Comparison of ENCODE assay signal across 27 cellular contexts in the genomic region with DNA sequence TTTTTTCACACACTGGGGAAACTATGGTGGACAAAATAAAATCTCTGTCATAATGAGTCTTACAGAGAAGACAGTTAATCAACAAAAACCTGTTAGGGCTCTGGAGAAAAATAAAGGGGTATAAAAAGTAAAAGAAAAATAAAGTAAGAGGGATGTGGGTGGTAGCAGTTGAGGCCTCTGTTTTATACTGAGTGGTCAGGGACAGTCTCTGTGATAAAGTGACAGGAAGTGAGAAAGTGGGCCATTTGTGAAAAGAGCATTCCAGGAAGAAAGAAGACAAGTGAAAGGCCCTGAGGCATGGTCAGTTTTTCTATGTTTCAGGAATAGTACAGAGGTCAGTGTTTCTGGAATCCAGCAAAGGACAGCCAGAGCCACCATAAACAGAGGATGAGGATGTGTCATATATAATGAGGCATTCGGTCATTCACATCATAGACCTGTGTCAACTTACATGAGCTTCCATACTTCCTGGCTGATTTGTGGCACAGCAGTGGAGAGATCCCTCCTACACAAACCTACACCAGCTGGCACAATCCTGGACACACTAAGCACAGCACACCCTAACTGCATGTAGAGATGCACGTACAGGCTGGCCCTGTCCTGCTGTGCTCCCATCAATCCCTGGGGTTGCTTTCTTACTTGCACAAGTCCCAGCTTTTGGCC.
DNase-seq lines count a peak whose midpoint lies in the region; ATAC-seq, FAIRE-seq and TF ChIP-seq lines count a peak whose summit lies in the region.
"Had no signal": no experiment of that assay in that cellular context is flagged by ENCODE, and none has a peak within 500 bp of the region (broad histone marks: within the 10 kb centered on the region; RNA-seq: fewer than 3 reads in every experiment).

No MANE protein-coding gene starts in this region.

- WGBS in HepG2 (ENCODE audit: low lambda C conversion rate), result 100% methylated on average over 1 of the region's 2 CpGs
- no CpG with 5 or more reads among the region's 2 CpGs for WGBS in right lobe of liver (ENCODE audit: insufficient coverage, low coverage, low lambda C conversion rate, missing lambda C conversion rate)
- WGBS in smooth muscle cell (ENCODE audit: low lambda C conversion rate), result 79% methylated on average over 2 of the region's 2 CpGs

- POLR2A ChIA-PET in HepG2 (lab: Yijun Ruan, JAX), result no interaction called here

- H3F3A ChIP-seq in smooth muscle cell (ENCODE audit: low read depth), result no peaks in the 10 kb centered on the region

- TF ChIP-seq EP300 in HepG2 (IDR thresholded peaks at IDR 0.05; ENCODE audit: low read depth in 2 of 2, low read length in 2 of 2), result no peak
- TF ChIP-seq EP300 in HepG2 (CRISPR knock-in tag; IDR thresholded peaks at IDR 0.05; ENCODE audit: borderline replicate concordance), result no peak

- CTCF ChIA-PET in HepG2 (lab: Yijun Ruan, JAX; ENCODE audit: low intra/inter-chr PET ratio, low total read pairs), result no interaction called here

- H3K4me3 Mint-ChIP-seq in chondrocyte (ENCODE audit: unreplicated experiment) (no peak overlapping the region), natural killer cell (no peak overlapping the region), type B pancreatic cell (no peak overlapping the region)
- H3K4me3 Mint-ChIP-seq: activated CD4-positive, alpha-beta T cell treated with anti-CD3 and anti-CD28 coated beads, Interleukin-2, amount 10 ng/mL, durations not matched to agents 24 days and 14 days; activated T-helper 1 cell treated with anti-CD3 and anti-CD28 coated beads, Interleukin-12 subunit alpha, Interleukin-12 subunit beta, Interleukin-2, Interleukin-4 antibody, amounts not matched to agents 30 ng/mL and 10 ng/mL and 1 ng/mL, durations not matched to agents 14 hours and 24 hours and 36 hours; B cell; central memory CD8-positive, alpha-beta T cell; naive thymus-derived CD4-positive, alpha-beta T cell had no signal

- intact Hi-C loops in HepG2 (cut with micrococcal nuclease; ENCODE audit: unreplicated experiment), result no loop called here
- intact Hi-C loops in right lobe of liver (cut with DNase I), result no loop called here
- intact Hi-C loops in natural killer cell (cut with micrococcal nuclease), result no loop called here

- H3K27me3 ChIP-seq in HepG2 (ENCODE audit: control insufficient read depth in 1 of 2, insufficient read depth in 2 of 2, low read length in 2 of 2) (no peaks in the 10 kb centered on the region), right lobe of liver (no peaks in the 10 kb centered on the region), smooth muscle cell (ENCODE audit: low read depth) (no peaks in the 10 kb centered on the region)

- no peak overlapping the region for H3K27ac ChIP-seq in HepG2 (ENCODE audit: extremely low read length, insufficient read depth, low read length)
- no peak overlapping the region for H3K27ac ChIP-seq in right lobe of liver
- no peak overlapping the region for H3K27ac ChIP-seq in smooth muscle cell (ENCODE audit: low read depth)
- H3K27ac ChIP-seq: epithelial cell of prostate, WERI-Rb-1 had no signal

- no peak for TF ChIP-seq CTCF in HepG2 (CRISPR knock-in tag; IDR thresholded peaks at IDR 0.05)
- no peak for TF ChIP-seq CTCF in right lobe of liver (IDR thresholded peaks at IDR 0.05)
- no peak for TF ChIP-seq CTCF in chondrocyte (IDR thresholded peaks at IDR 0.05)
- TF ChIP-seq CTCF in natural killer cell (IDR thresholded peaks at IDR 0.05), result no peak
- TF ChIP-seq CTCF in type B pancreatic cell (conservative IDR thresholded peaks at IDR 0.05), result no peak
- TF ChIP-seq CTCF in smooth muscle cell (IDR thresholded peaks at IDR 0.05; ENCODE audit: borderline replicate concordance, insufficient read depth, poor library complexity, severe bottlenecking), result no peak

- H3K4me1 Mint-ChIP-seq in chondrocyte (ENCODE audit: low read depth), result peaks cover 55% of the 10 kb centered on the region
- H3K4me1 Mint-ChIP-seq in natural killer cell, result peaks cover 14% of the 10 kb centered on the region in 2 donors
- H3K4me1 Mint-ChIP-seq in type B pancreatic cell (ENCODE audit: unreplicated experiment), result peaks cover 41% of the 10 kb centered on the region
- H3K4me1 Mint-ChIP-seq: B cell; central memory CD8-positive, alpha-beta T cell had no signal

- DNase-seq in HepG2 (ENCODE audit: low spot score), result peak; percentile 23
- DNase-seq in right lobe of liver, result no peak
- DNase-seq in chondrocyte (ENCODE audit: low spot score), result no peak
- no peak for DNase-seq in natural killer cell
- DNase-seq in type B pancreatic cell (ENCODE audit: extremely low spot score, unreplicated experiment), result no peak
- DNase-seq in smooth muscle cell (lab: John Stamatoyannopoulos, UW; ENCODE audit: unreplicated experiment), result no peak
- no peak for DNase-seq in Kasumi-1 (lab: John Stamatoyannopoulos, UW)
- DNase-seq: activated CD4-positive, alpha-beta T cell treated with anti-CD3 and anti-CD28 coated beads, Interleukin-2, amount 10 ng/mL, durations not matched to agents 24 days and 14 days; DND-41; HCEC 1CT; Karpas-422; left cardiac atrium; naive thymus-derived CD4-positive, alpha-beta T cell; NCI-H1048; NCI-H187; NCI-H526; right cardiac atrium; substantia nigra; WERI-Rb-1 had no signal

- H3K4me1 ChIP-seq in HepG2 (ENCODE audit: insufficient read depth, low read length) (peaks cover 86% of the 10 kb centered on the region), right lobe of liver (peaks cover 0 to 23% (median 0%) of the 10 kb centered on the region in 4 donors), smooth muscle cell (ENCODE audit: low read depth) (peaks cover 26% of the 10 kb centered on the region)

- TF ChIP-seq POLR2A in HepG2 (IDR thresholded peaks at IDR 0.05; ENCODE audit: insufficient read depth in 1 of 2, low read depth in 2 of 2, low read length in 2 of 2), result no peak
- TF ChIP-seq POLR2A in right lobe of liver (IDR thresholded peaks at IDR 0.05), result no peak

- in situ Hi-C loops in HepG2 (cut with HindIII; ENCODE audit: extremely low pct_ligation_motif_present, low pct_unique_long_range_greater_than_20kb), result no loop called here

- H3K79me2 ChIP-seq in HepG2 (ENCODE audit: insufficient read depth, low read length), result no peaks in the 10 kb centered on the region
- H3K79me2 ChIP-seq in smooth muscle cell (ENCODE audit: low read depth), result no peaks in the 10 kb centered on the region

- H3K9ac ChIP-seq in HepG2 (ENCODE audit: insufficient read depth, low read depth, low read length), result no peak overlapping the region
- no peak overlapping the region for H3K9ac ChIP-seq in smooth muscle cell (ENCODE audit: low read depth)

- H3K9me3 ChIP-seq in HepG2 (ENCODE audit: low read length) (no peaks in the 10 kb centered on the region), right lobe of liver (no peaks in the 10 kb centered on the region), smooth muscle cell (replicated peaks; ENCODE audit: low read depth) (no peaks in the 10 kb centered on the region)

- H3K27me3 Mint-ChIP-seq in chondrocyte (ENCODE audit: low read depth) (no peaks in the 10 kb centered on the region), natural killer cell (ENCODE audit: low read depth in 2 of 2) (no peaks in the 10 kb centered on the region), type B pancreatic cell (no peaks in the 10 kb centered on the region)
- H3K27me3 Mint-ChIP-seq: activated CD4-positive, alpha-beta T cell treated with anti-CD3 and anti-CD28 coated beads, Interleukin-2, amount 10 ng/mL, durations not matched to agents 24 days and 14 days; naive thymus-derived CD4-positive, alpha-beta T cell had no signal

- H2AFZ ChIP-seq in HepG2 (ENCODE audit: low read length), result no peak overlapping the region
- H2AFZ ChIP-seq in smooth muscle cell (ENCODE audit: low read depth), result no peak overlapping the region

- H3K27ac Mint-ChIP-seq in chondrocyte (ENCODE audit: unreplicated experiment) (peak overlapping the region; percentile 1), natural killer cell (peak overlapping the region in 1 of 2 donors; percentile 47), type B pancreatic cell (peak overlapping the region; percentile 15)
- H3K27ac Mint-ChIP-seq: activated CD4-positive, alpha-beta T cell treated with anti-CD3 and anti-CD28 coated beads, Interleukin-2, amount 10 ng/mL, durations not matched to agents 24 days and 14 days; activated naive CD4-positive, alpha-beta T cell treated with anti-CD3 and anti-CD28 coated beads, Interleukin-2, amount 50 U/mL, for 72 hours; activated T-helper 1 cell treated with anti-CD3 and anti-CD28 coated beads, Interleukin-12 subunit alpha, Interleukin-12 subunit beta, Interleukin-2, Interleukin-4 antibody, amounts not matched to agents 30 ng/mL and 10 ng/mL and 1 ng/mL, durations not matched to agents 14 hours and 24 hours and 36 hours; B cell had no signal

- no peak for FAIRE-seq in HepG2 (lab: Jason Lieb, UNC)
- FAIRE-seq: GM12892, RCC 7860 had no signal

- H3K9me3 Mint-ChIP-seq in chondrocyte (ENCODE audit: low read depth), result no peaks in the 10 kb centered on the region
- H3K9me3 Mint-ChIP-seq in natural killer cell, result no peaks in the 10 kb centered on the region
- no peaks in the 10 kb centered on the region for H3K9me3 Mint-ChIP-seq in type B pancreatic cell
- H3K9me3 Mint-ChIP-seq: activated CD4-positive, alpha-beta T cell treated with anti-CD3 and anti-CD28 coated beads, Interleukin-2, amount 10 ng/mL, durations not matched to agents 24 days and 14 days; activated naive CD4-positive, alpha-beta T cell treated with anti-CD3 and anti-CD28 coated beads, Interleukin-2, amount 50 U/mL, for 72 hours; activated T-helper 1 cell treated with anti-CD3 and anti-CD28 coated beads, Interleukin-12 subunit alpha, Interleukin-12 subunit beta, Interleukin-2, Interleukin-4 antibody, amounts not matched to agents 30 ng/mL and 10 ng/mL and 1 ng/mL, durations not matched to agents 14 hours and 24 hours and 36 hours; central memory CD8-positive, alpha-beta T cell; naive thymus-derived CD4-positive, alpha-beta T cell had no signal

- no peak for TF ChIP-seq RAD21 in HepG2 (CRISPR knock-in tag; IDR thresholded peaks at IDR 0.05)

- no TSS peak for BruUV-seq in HepG2 (replicated peaks; lab: Mats Ljungman, UMichigan)

- H3K36me3 ChIP-seq in HepG2 (replicated peaks in 1 of 2; ENCODE audit: control insufficient read depth in 1 of 2, insufficient read depth in 2 of 2, low read length in 2 of 2) (peaks cover 3 to 13% of the 10 kb centered on the region in 2 experiments; a peak in 3 of 5 replicates), right lobe of liver (no peaks in the 10 kb centered on the region), smooth muscle cell (ENCODE audit: low read depth) (no peaks in the 10 kb centered on the region)
- H3K36me3 ChIP-seq: WERI-Rb-1 had no signal

- H4K20me1 ChIP-seq in HepG2 (ENCODE audit: insufficient read depth, low read length) (no peaks in the 10 kb centered on the region), smooth muscle cell (ENCODE audit: low read depth) (peaks cover 11% of the 10 kb centered on the region)

- no peak overlapping the region for H3K4me3 ChIP-seq in HepG2 (replicated peaks in 1 of 3; ENCODE audit: insufficient read depth in 1 of 3, low read depth in 2 of 3, low read length in 3 of 3)
- no peak overlapping the region for H3K4me3 ChIP-seq in right lobe of liver
- H3K4me3 ChIP-seq in smooth muscle cell, result no peak overlapping the region

- no peak overlapping the region for H3K4me2 ChIP-seq in HepG2 (ENCODE audit: low read depth, low read length)
- H3K4me2 ChIP-seq in smooth muscle cell, result no peak overlapping the region

- peaks cover 3% of the 10 kb centered on the region for H3K36me3 Mint-ChIP-seq in chondrocyte (ENCODE audit: low read depth)
- H3K36me3 Mint-ChIP-seq in natural killer cell, result no peaks in the 10 kb centered on the region
- peaks cover 11% of the 10 kb centered on the region for H3K36me3 Mint-ChIP-seq in type B pancreatic cell
- H3K36me3 Mint-ChIP-seq: activated naive CD4-positive, alpha-beta T cell treated with anti-CD3 and anti-CD28 coated beads, Interleukin-2, amount 50 U/mL, for 72 hours had no signal

- ATAC-seq in HepG2, result peak; percentile 39
- no peak for ATAC-seq in right lobe of liver
- ATAC-seq in natural killer cell, result peak in 2 of 3 donors; percentile 30 to 53
- ATAC-seq in GM18870 (IDR thresholded peaks at IDR 0.05; ENCODE audit: unreplicated experiment), result no peak
- ATAC-seq: activated naive CD4-positive, alpha-beta T cell treated with anti-CD3 and anti-CD28 coated beads, Interleukin-2, amount 50 U/mL, for 72 hours; left cardiac atrium; naive thymus-derived CD4-positive, alpha-beta T cell; right cardiac atrium had no signal

Comparison
In these comparisons a context has a peak if more than half of its experiments do, and no peak if none do; other contexts are left out.
1. ATAC-seq: peak in HepG2 (single experiment) and natural killer cell (2 of 3); none in right lobe of liver (0 of 4) and GM18870 (single experiment).